Comparison of ENCODE assay signal across 27 cellular contexts in genomic region chr2:142058149-142058548, GRCh38.
"Had no signal": no experiment of that assay in that cellular context is flagged by ENCODE, and none has a peak within 500 bp of the region (broad histone marks: within the 10 kb centered on the region; RNA-seq: fewer than 3 reads in every experiment).

No MANE protein-coding gene starts in this region.

- H3K4me1 Mint-ChIP-seq: immature natural killer cell; naive thymus-derived CD8-positive, alpha-beta T cell; nephron; stimulated activated memory B cell treated with anti-CD40 and anti-IgM and Interleukin-4, amounts not matched to agents 10 μg/mL and 1 μg/mL and 100 μg/mL, for 72 hours; stimulated activated naive CD8-positive, alpha-beta T cell treated with anti-CD3 and anti-CD28 coated beads, Interleukin-15, amount 100 ng/mL, for 72 hours had no signal

- H3K27me3 Mint-ChIP-seq: naive thymus-derived CD8-positive, alpha-beta T cell; stimulated activated memory B cell treated with anti-CD40 and anti-IgM and Interleukin-4, amounts not matched to agents 10 μg/mL and 1 μg/mL and 100 μg/mL, for 72 hours; stimulated activated naive CD8-positive, alpha-beta T cell treated with anti-CD3 and anti-CD28 coated beads, Interleukin-15, amount 100 ng/mL, for 72 hours; type B pancreatic cell had no signal

- H3K9me3 ChIP-seq: left ventricle myocardium inferior, neutrophil, psoas muscle, right atrium auricular region, right lobe of liver, tibial nerve, uterus had no signal

- H3K9me3 Mint-ChIP-seq: nephron; neural crest cell; stimulated activated memory B cell treated with anti-CD40 and anti-IgM and Interleukin-4, amounts not matched to agents 10 μg/mL and 1 μg/mL and 100 μg/mL, for 72 hours; type B pancreatic cell had no signal

- H3K27me3 ChIP-seq: neutrophil, right atrium auricular region, right lobe of liver, tibial nerve, uterus had no signal

- H3K9ac ChIP-seq: parathyroid adenoma had no signal

- H3K4me1 ChIP-seq: left ventricle myocardium inferior, parathyroid adenoma, psoas muscle, right atrium auricular region, right lobe of liver, tibial nerve, uterus had no signal

- H3K27ac Mint-ChIP-seq: immature natural killer cell; nephron; stimulated activated memory B cell treated with anti-CD40 and anti-IgM and Interleukin-4, amounts not matched to agents 10 μg/mL and 1 μg/mL and 100 μg/mL, for 72 hours; stimulated activated naive CD8-positive, alpha-beta T cell treated with anti-CD3 and anti-CD28 coated beads, Interleukin-15, amount 100 ng/mL, for 72 hours; type B pancreatic cell had no signal

- FAIRE-seq: islet of Langerhans had no signal

- H3K4me2 ChIP-seq: smooth muscle cell had no signal

- H3K27ac ChIP-seq: left ventricle myocardium inferior, neutrophil, parathyroid adenoma, psoas muscle, right atrium auricular region, right lobe of liver, tibial nerve, uterus had no signal

- H2AFZ ChIP-seq: parathyroid adenoma had no signal

- H3K4me3 ChIP-seq: left ventricle myocardium inferior, lung, psoas muscle, right atrium auricular region, right lobe of liver, smooth muscle cell, tibial nerve, uterus had no signal

- H3K36me3 ChIP-seq: left ventricle myocardium inferior, neutrophil, right atrium auricular region, right lobe of liver, tibial nerve, uterus had no signal

- DNase-seq: hypothalamus; immature natural killer cell; left ventricle myocardium inferior; mesendoderm; naive thymus-derived CD8-positive, alpha-beta T cell; occipital lobe; psoas muscle; right lobe of liver; stimulated activated CD4-positive, alpha-beta T cell treated with anti-CD3 and anti-CD28 coated beads, Interleukin-1b, Interleukin-23, amount 100 ng/mL, for 48 hours; stimulated activated CD4-positive, alpha-beta T cell treated with anti-CD3 and anti-CD28 coated beads, Interleukin-2, amount 100 ng/mL, for 48 hours; stimulated activated CD4-positive, alpha-beta T cell treated with anti-CD3 and anti-CD28 coated beads, Interleukin-4, amount 100 ng/mL, for 4 hours; stimulated activated CD8-positive, alpha-beta memory T cell treated with anti-CD3 and anti-CD28 coated beads, Interleukin-4, amount 100 ng/mL, for 48 hours; stimulated activated naive CD4-positive, alpha-beta T cell treated with Interleukin-2 at 50 U/mL for 16 hours; stimulated activated naive CD8-positive, alpha-beta T cell treated with anti-CD3 and anti-CD28 coated beads, Interleukin-15, amount 100 ng/mL, for 72 hours; substantia nigra; uterus had no signal

- H3K4me3 Mint-ChIP-seq: immature natural killer cell; naive thymus-derived CD8-positive, alpha-beta T cell; nephron; neural crest cell; stimulated activated memory B cell treated with anti-CD40 and anti-IgM and Interleukin-4, amounts not matched to agents 10 μg/mL and 1 μg/mL and 100 μg/mL, for 72 hours; stimulated activated naive CD8-positive, alpha-beta T cell treated with anti-CD3 and anti-CD28 coated beads, Interleukin-15, amount 100 ng/mL, for 72 hours; type B pancreatic cell had no signal

- H3K36me3 Mint-ChIP-seq: immature natural killer cell; naive thymus-derived CD8-positive, alpha-beta T cell; stimulated activated memory B cell treated with anti-CD40 and anti-IgM and Interleukin-4, amounts not matched to agents 10 μg/mL and 1 μg/mL and 100 μg/mL, for 72 hours; type B pancreatic cell had no signal
